1 cellular context compared by ENCODE assay signal in the genomic region with DNA sequence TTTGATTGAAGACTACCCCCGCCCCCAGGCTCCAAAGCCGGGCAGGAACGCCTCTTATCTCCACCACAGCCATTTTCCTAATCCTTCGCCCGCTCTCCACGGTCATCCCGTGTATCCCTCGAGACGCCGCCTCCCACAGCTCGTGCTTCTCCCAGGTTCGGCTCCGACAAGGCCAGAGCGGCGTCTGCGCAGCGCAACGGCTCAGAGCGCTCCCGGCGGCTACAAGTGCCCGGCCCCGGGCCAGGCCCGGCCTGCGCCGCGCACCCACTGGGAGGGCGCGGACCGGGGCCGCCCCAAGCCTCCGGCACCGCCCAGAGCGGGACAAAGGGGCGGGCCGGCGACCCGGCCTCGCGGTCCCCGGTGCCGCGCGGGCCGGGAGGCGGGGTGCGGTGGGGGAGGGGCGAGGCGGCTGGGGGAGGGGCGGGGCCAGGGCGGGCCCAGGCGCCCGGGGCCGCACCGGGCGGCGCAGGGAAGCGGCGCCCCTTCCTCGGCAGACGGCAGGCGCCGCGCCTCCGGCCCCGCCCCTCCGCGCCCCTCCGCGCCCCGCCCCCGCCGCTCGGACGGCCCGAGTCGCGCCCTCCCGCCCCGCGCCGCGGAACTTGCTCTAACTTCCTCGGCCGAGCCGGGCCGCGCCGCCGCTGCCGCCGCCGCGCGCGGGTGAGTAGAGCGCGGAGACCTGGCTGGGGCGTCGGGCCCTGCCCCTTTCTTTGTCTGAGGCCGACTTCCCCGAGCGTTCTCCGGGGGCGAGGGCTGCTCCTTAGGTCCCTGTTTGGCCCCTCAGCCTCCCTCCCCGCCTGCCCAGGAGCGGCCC.
TF ChIP-seq lines count a peak whose summit lies in the region.

TSPAN14 (plus strand) TSS at position 596 of the 811 bp plus-strand sequence. CDS start 34,924 bp downstream, outside the sequence.

TF ChIP-seq in HCT116, 20 proteins besides CTCF, POLR2A, EP300 and RAD21 (continued from another document):
- TF ChIP-seq EZH2phosphoT487 (IDR thresholded peaks at IDR 0.05; ENCODE audit: borderline replicate concordance), result no peak
